ENCODE assay signal across 1 cellular context in genomic region chr19:48354332-48354992, GRCh38.
TF ChIP-seq lines count a peak whose summit lies in the region.

No MANE protein-coding gene starts in this region.

TF ChIP-seq in HepG2, 621 proteins besides CTCF, POLR2A, EP300 and RAD21 (continued from another document and continues in another):
- TF ChIP-seq PBX2 (CRISPR knock-in tag; IDR thresholded peaks at IDR 0.05) (no peak), ZNF512 (CRISPR knock-in tag; IDR thresholded peaks at IDR 0.05) (no peak), ZBTB26 (CRISPR knock-in tag; IDR thresholded peaks at IDR 0.05; ENCODE audit: borderline replicate concordance) (peak; percentile 29; the same call in 1 of the 2 replicates), PAXIP1 (CRISPR knock-in tag; conservative IDR thresholded peaks at IDR 0.05) (peak; percentile 97), HOXD1 (CRISPR knock-in tag; IDR thresholded peaks at IDR 0.05) (peak; percentile 68; the same call in 1 of the 2 replicates), KAT7 (CRISPR knock-in tag; IDR thresholded peaks at IDR 0.05; ENCODE audit: borderline replicate concordance) (peak; percentile 59; the same call in 1 of the 2 replicates), MATR3 (CRISPR knock-in tag; IDR thresholded peaks at IDR 0.05) (no peak), PRDM15 (CRISPR knock-in tag; IDR thresholded peaks at IDR 0.05) (no peak), ZNF646 (CRISPR knock-in tag; IDR thresholded peaks at IDR 0.05) (no peak), ZNF10 (CRISPR knock-in tag; IDR thresholded peaks at IDR 0.05; ENCODE audit: borderline replicate concordance, low read depth) (no peak), BCLAF1 (IDR thresholded peaks at IDR 0.05) (no peak), CEBPZ (IDR thresholded peaks at IDR 0.05; ENCODE audit: low read length) (no peak), ZNF33A (CRISPR knock-in tag; IDR thresholded peaks at IDR 0.05; ENCODE audit: borderline replicate concordance) (no peak), ZNF574 (CRISPR knock-in tag; IDR thresholded peaks at IDR 0.05) (peak; percentile 35; the same call in 1 of the 2 replicates), NR2F6 (IDR thresholded peaks at IDR 0.05) (peak; percentile 100), NR2F6 (CRISPR knock-in tag; IDR thresholded peaks at IDR 0.05) (peak; percentile 100)
